9 cellular contexts compared by ENCODE assay signal in the genomic region with DNA sequence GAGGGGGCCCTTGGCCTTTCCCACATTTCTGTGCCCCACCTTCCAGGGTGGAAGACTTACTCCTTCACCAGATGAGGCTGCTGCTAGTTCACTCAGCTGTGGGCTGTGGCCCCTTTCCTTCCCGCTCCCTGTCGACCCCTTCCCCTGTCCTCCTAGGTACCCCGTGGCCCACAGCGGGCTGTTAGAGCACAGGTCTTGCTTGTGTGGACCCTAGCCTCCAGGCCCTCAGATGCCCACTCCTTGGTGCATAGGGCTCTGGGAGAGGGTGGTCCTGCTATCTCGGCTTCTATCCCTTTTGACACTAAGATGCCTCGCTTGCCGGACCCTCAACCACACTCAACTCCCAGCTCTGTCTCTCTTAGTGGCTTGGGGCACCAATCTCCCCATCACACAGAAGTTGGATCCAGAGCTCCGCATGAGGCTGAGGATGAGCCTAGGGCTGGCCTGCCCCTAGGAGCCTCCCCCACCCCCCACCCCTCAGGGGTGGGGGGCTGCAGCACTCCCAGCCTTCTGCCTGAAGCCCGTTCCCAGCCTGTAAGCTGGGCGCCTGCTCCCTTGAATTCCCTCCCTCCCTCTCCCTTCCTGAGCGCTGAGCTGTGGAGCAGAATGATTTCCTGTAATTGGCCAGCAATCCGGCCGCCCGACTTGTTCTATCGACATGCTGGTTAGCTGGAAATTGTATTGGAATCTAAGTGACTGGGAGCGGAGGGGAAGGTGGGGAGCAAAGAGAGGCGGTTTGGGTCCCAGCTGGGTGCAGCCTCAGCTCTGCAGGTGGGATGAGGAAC. TPM values are rescaled to one million over a fixed set of nuclear protein-coding genes. Genes with fewer than 3 reads are reported as not detected.
DNase-seq lines count a peak whose midpoint lies in the region; ATAC-seq, FAIRE-seq and TF ChIP-seq lines count a peak whose summit lies in the region.
"Had no signal": no experiment of that assay in that cellular context is flagged by ENCODE, and none has a peak within 500 bp of the region (broad histone marks: within the 10 kb centered on the region; RNA-seq: fewer than 3 reads in every experiment).

No MANE protein-coding gene starts in this region.

- no peaks in the 10 kb centered on the region for H3K36me3 Mint-ChIP-seq in activated naive CD8-positive, alpha-beta T cell
- peaks cover 4% of the 10 kb centered on the region for H3K36me3 Mint-ChIP-seq in activated naive CD8-positive, alpha-beta T cell treated with anti-CD3 and anti-CD28 coated beads, Interleukin-2, amount 50 U/mL, for 24 hours (ENCODE audit: low read depth)
- peaks cover 3% of the 10 kb centered on the region for H3K36me3 Mint-ChIP-seq in memory B cell

- DNase-seq in activated naive CD8-positive, alpha-beta T cell treated with anti-CD3 and anti-CD28 coated beads, Interleukin-2, amount 50 U/mL, for 24 hours, result no peak
- DNase-seq in dermis blood vessel endothelial cell (peak; percentile 77), memory B cell (ENCODE audit: low spot score in 2 of 2) (peak in 1 of 2 donors; percentile 14), ureter (ENCODE audit: low spot score) (peak; percentile 70), GM12891 (ENCODE audit: insufficient read length, low spot score) (no peak), GM19239 (ENCODE audit: insufficient read length, low spot score) (no peak)
- DNase-seq: stimulated activated CD4-positive, alpha-beta T cell treated with anti-CD3 and anti-CD28 coated beads, Interleukin-4, amount 100 ng/mL, for 4 hours had no signal

- ATAC-seq in activated naive CD8-positive, alpha-beta T cell treated with anti-CD3 and anti-CD28 coated beads, Interleukin-2, amount 50 U/mL, for 24 hours, result no peak
- ATAC-seq in memory B cell (ENCODE audit: low read depth) (no peak), HG02759 (IDR thresholded peaks at IDR 0.05; ENCODE audit: unreplicated experiment) (no peak)

- peak overlapping the region; percentile 66 for H3K4me3 Mint-ChIP-seq in activated naive CD8-positive, alpha-beta T cell
- no peak overlapping the region for H3K4me3 Mint-ChIP-seq in activated naive CD8-positive, alpha-beta T cell treated with anti-CD3 and anti-CD28 coated beads, Interleukin-2, amount 50 U/mL, for 24 hours
- peak overlapping the region; percentile 11 for H3K4me3 Mint-ChIP-seq in memory B cell

- H3K27me3 Mint-ChIP-seq in activated naive CD8-positive, alpha-beta T cell, result peaks cover 29% of the 10 kb centered on the region
- peaks cover 33% of the 10 kb centered on the region for H3K27me3 Mint-ChIP-seq in activated naive CD8-positive, alpha-beta T cell treated with anti-CD3 and anti-CD28 coated beads, Interleukin-2, amount 50 U/mL, for 24 hours
- H3K27me3 Mint-ChIP-seq in memory B cell, result peaks cover 32% of the 10 kb centered on the region

- no peak overlapping the region for H3K27ac Mint-ChIP-seq in activated naive CD8-positive, alpha-beta T cell
- no peak overlapping the region for H3K27ac Mint-ChIP-seq in activated naive CD8-positive, alpha-beta T cell treated with anti-CD3 and anti-CD28 coated beads, Interleukin-2, amount 50 U/mL, for 24 hours
- H3K27ac Mint-ChIP-seq in memory B cell, result no peak overlapping the region

- no peaks in the 10 kb centered on the region for H3K9me3 Mint-ChIP-seq in activated naive CD8-positive, alpha-beta T cell (ENCODE audit: low read depth)
- H3K9me3 Mint-ChIP-seq in activated naive CD8-positive, alpha-beta T cell treated with anti-CD3 and anti-CD28 coated beads, Interleukin-2, amount 50 U/mL, for 24 hours, result no peaks in the 10 kb centered on the region
- H3K9me3 Mint-ChIP-seq in memory B cell, result no peaks in the 10 kb centered on the region

- FAIRE-seq in GM12891 (lab: Jason Lieb, UNC) (no peak), GM19239 (lab: Jason Lieb, UNC) (no peak)

- peaks cover 14% of the 10 kb centered on the region for H3K4me1 Mint-ChIP-seq in activated naive CD8-positive, alpha-beta T cell (ENCODE audit: low read depth)
- H3K4me1 Mint-ChIP-seq in activated naive CD8-positive, alpha-beta T cell treated with anti-CD3 and anti-CD28 coated beads, Interleukin-2, amount 50 U/mL, for 24 hours, result peaks cover 23% of the 10 kb centered on the region
- H3K4me1 Mint-ChIP-seq in memory B cell, result peaks cover 20% of the 10 kb centered on the region

- TF ChIP-seq POLR2A in GM12891 (IDR thresholded peaks at IDR 0.05; ENCODE audit: low read depth, low read length), result no peak

TF ChIP-seq in GM12891, 5 proteins besides CTCF, POLR2A, EP300 and RAD21:
- TF ChIP-seq TAF1 (IDR thresholded peaks at IDR 0.05; ENCODE audit: low read depth, low read length), result no peak
- no peak for TF ChIP-seq POLR2AphosphoS5 (IDR thresholded peaks at IDR 0.05; ENCODE audit: low read depth, low read length)
- TF ChIP-seq PAX5 (IDR thresholded peaks at IDR 0.05; ENCODE audit: insufficient read depth, low read length, severe bottlenecking), result no peak
- no peak for TF ChIP-seq POU2F2 (IDR thresholded peaks at IDR 0.05; ENCODE audit: low read depth, low read length)
- TF ChIP-seq SPI1 (IDR thresholded peaks at IDR 0.05; ENCODE audit: low read depth, low read length), result no peak
TF ChIP-seq in GM12891: peak in this region for 0.

RNA-seq across cellular contexts. Expression of gene DCAKD, which starts 30.9 kb away (rescaled TPM):
- total RNA-seq in dermis blood vessel endothelial cell, result 33.8 and 36.4 TPM in 2 replicates
- total RNA-seq in ureter, result 76.4 TPM
- 24.3 TPM for polyA plus RNA-seq in GM12891 (2012; ENCODE audit: low read depth, missing spikeins)

RNA-seq across cellular contexts. Expression of gene NMT1, which starts 40.6 kb away (rescaled TPM):
- 69.4 and 79.1 TPM in 2 replicates for total RNA-seq in dermis blood vessel endothelial cell
- total RNA-seq in ureter, result 125 TPM
- polyA plus RNA-seq in GM12891 (2012; ENCODE audit: low read depth, missing spikeins), result 97.0 TPM

RNA-seq across cellular contexts. Expression of gene C1QL1, which starts 52.4 kb away (rescaled TPM):
- total RNA-seq in dermis blood vessel endothelial cell, result 0.14 TPM in 1 of 2 replicates, not detected in the other
- total RNA-seq in ureter, result 1.1 TPM
- polyA plus RNA-seq in GM12891 (2012; ENCODE audit: low read depth, missing spikeins), result not detected

Comparison
In these comparisons a context has a peak if more than half of its experiments do, and no peak if none do; other contexts are left out.
1. DNase-seq: peak in dermis blood vessel endothelial cell (single experiment) and ureter (single experiment); none in activated naive CD8-positive, alpha-beta T cell treated with anti-CD3 and anti-CD28 coated beads, Interleukin-2, amount 50 U/mL, for 24 hours (single experiment), GM12891 (single experiment) and GM19239 (single experiment).